Comparison of ENCODE assay signal across 34 cellular contexts in genomic region chr20:61613885-61614284, GRCh38.
"Had no signal": no experiment of that assay in that cellular context is flagged by ENCODE, and none has a peak within 500 bp of the region (broad histone marks: within the 10 kb centered on the region; RNA-seq: fewer than 3 reads in every experiment).

No MANE protein-coding gene starts in this region.

- H3K36me3 ChIP-seq: MG63 had no signal

- H3K4me3 ChIP-seq: MG63 had no signal

- H3K9me3 ChIP-seq: MG63 had no signal

- DNase-seq: Karpas-422, Kasumi-1, MG63, MM.1S, MV-4-11, NCI-H1048, NCI-H1092, NCI-H1092 treated with DMSO at 0.1 percent for 48 hours, NCI-H1105, NCI-H1105 treated with DMSO at 0.1 percent for 48 hours, NCI-H1417, NCI-H1417 treated with DMSO at 0.1 percent for 48 hours, NCI-H1436, NCI-H1436 treated with DMSO at 0.1 percent for 48 hours, NCI-H146, NCI-H1694, NCI-H1694 treated with DMSO at 0.1 percent for 48 hours, NCI-H187, NCI-H187 treated with DMSO at 0.1 percent for 48 hours, NCI-H1930, NCI-H2029, NCI-H2029 treated with DMSO at 0.1 percent for 48 hours, NCI-H2081, NCI-H2081 treated with DMSO at 0.1 percent for 48 hours, NCI-H2107, NCI-H2171, NCI-H2171 treated with DMSO at 0.1 percent for 48 hours, NCI-H2227 treated with DMSO at 0.1 percent for 48 hours, NCI-H226, NCI-H345, NCI-H446, NCI-H446 treated with DMSO at 0.1 percent for 48 hours, NCI-H510A, NCI-H510A treated with DMSO at 0.1 percent for 48 hours had no signal
